8 cellular contexts compared by ENCODE assay signal in genomic region chrX:56726609-56727008, GRCh38. TPM values are rescaled to one million over a fixed set of nuclear protein-coding genes. Genes with fewer than 3 reads are reported as not detected.
DNase-seq lines count a peak whose midpoint lies in the region; ATAC-seq, FAIRE-seq and TF ChIP-seq lines count a peak whose summit lies in the region.

No MANE protein-coding gene starts in this region.

- H3K36me3 ChIP-seq in PC-3 (ENCODE audit: low read depth, low read length) = no peaks in the 10 kb centered on the region
- no peaks in the 10 kb centered on the region for H3K36me3 ChIP-seq in naive thymus-derived CD4-positive, alpha-beta T cell (ENCODE audit: control insufficient read depth in 2 of 3, insufficient read depth in 3 of 3, low read length in 3 of 3)

- H4K20me1 ChIP-seq in PC-3 (ENCODE audit: low read length) = 0 out of 2 replicates have a peak, but pooled peaks cover 4% of the 10 kb centered on the region

- no peak overlapping the region for H3K9ac ChIP-seq in PC-3 (ENCODE audit: low read length)

- peaks cover 25% of the 10 kb centered on the region for H3K79me2 ChIP-seq in PC-3 (ENCODE audit: low read length)

- TF ChIP-seq CTCF in PC-3 (conservative IDR thresholded peaks at IDR 0.05; ENCODE audit: low read depth, low read length) = peak; percentile 69

- in situ Hi-C loops in G401 (cut with HindIII; ENCODE audit: low sequenced_read_pairs) = no loop called here

- peaks cover 5% of the 10 kb centered on the region; the same call in 1 of the 2 replicates for H3K4me1 ChIP-seq in PC-3 (ENCODE audit: insufficient read depth, low read length)
- H3K4me1 ChIP-seq in naive thymus-derived CD4-positive, alpha-beta T cell (ENCODE audit: control insufficient read depth in 2 of 2, insufficient read depth in 2 of 2, low read length in 2 of 2) = peaks cover 0 to 3% of the 10 kb centered on the region in 2 donors

- no peak for TF ChIP-seq POLR2A in H54 (IDR thresholded peaks at IDR 0.05; ENCODE audit: low read depth, low read length)

- H3K36me3 Mint-ChIP-seq in naive thymus-derived CD4-positive, alpha-beta T cell = peaks cover 0 to 2% (median 0%) of the 10 kb centered on the region in 5 donors

- no peak for FAIRE-seq in H54 (lab: Jason Lieb, UNC)

- no peaks in the 10 kb centered on the region for H3F3A ChIP-seq in PC-3 (ENCODE audit: low read length, unreplicated experiment)

- peaks cover 0 to 6% (median 0%) of the 10 kb centered on the region in 11 donors for H3K9me3 Mint-ChIP-seq in naive thymus-derived CD4-positive, alpha-beta T cell

- peaks cover 3 to 27% (median 23%) of the 10 kb centered on the region in 7 donors for H3K4me1 Mint-ChIP-seq in naive thymus-derived CD4-positive, alpha-beta T cell

- DNase-seq in AG08396 (ENCODE audit: low spot score) (peak; percentile 32), G401 (ENCODE audit: low spot score) (peak; percentile 68), HuH-7.5 (ENCODE audit: low spot score) (peak; percentile 4), PC-3 (peak; percentile 56), dermis blood vessel endothelial cell (peak; percentile 70), H54 (ENCODE audit: insufficient read length, low spot score) (no peak), UCSD-AML1 (lab: John Stamatoyannopoulos, UW; ENCODE audit: unreplicated experiment) (no peak)
- DNase-seq in naive thymus-derived CD4-positive, alpha-beta T cell = peak in 7 of 9 donors; percentile 42 to 67 (median 52)

- intact Hi-C loops in PC-3 (cut with micrococcal nuclease) = loop anchor here (1.0 to 10.0 kb wide), 3 partner anchors 222 to 819 kb away; no protein-coding TSS in a partner anchor
- intact Hi-C loops in naive thymus-derived CD4-positive, alpha-beta T cell (cut with micrococcal nuclease) = loop anchor here (1.0 to 5.0 kb wide), 10 partner anchors 109 to 1834 kb away; partner anchors contain the start of genes KLF8 (in 1 of the 2), RRAGB (in 1 of the 2) and UBQLN2 (in 1 of the 2)

- H3K27ac Mint-ChIP-seq in naive thymus-derived CD4-positive, alpha-beta T cell = peak overlapping the region in 7 of 9 donors; percentile 19 to 80 (median 65)

- POLR2A ChIA-PET in PC-3 (lab: Charles Lee; ENCODE audit: unreplicated experiment) = no interaction called here
- POLR2A ChIA-PET in naive thymus-derived CD4-positive, alpha-beta T cell (lab: Charles Lee) = interaction anchor here (1.1 to 1.3 kb wide), 2 partner anchors 162 to 445 kb away, joined by 4 read pairs; no protein-coding TSS in a partner anchor

- no peaks in the 10 kb centered on the region for H3K27me3 ChIP-seq in PC-3 (ENCODE audit: low read length)
- no peaks in the 10 kb centered on the region for H3K27me3 ChIP-seq in naive thymus-derived CD4-positive, alpha-beta T cell (ENCODE audit: control insufficient read depth in 2 of 2, insufficient read depth in 2 of 2, low read length in 2 of 2)

- ATAC-seq in PC-3 = no peak
- ATAC-seq in naive thymus-derived CD4-positive, alpha-beta T cell = peak; percentile 80

- peak overlapping the region in 8 of 10 donors; percentile 1 to 64 (median 19) for H3K4me3 Mint-ChIP-seq in naive thymus-derived CD4-positive, alpha-beta T cell

- H3K9me3 ChIP-seq in PC-3 (ENCODE audit: low read length) = no peaks in the 10 kb centered on the region
- no peaks in the 10 kb centered on the region for H3K9me3 ChIP-seq in naive thymus-derived CD4-positive, alpha-beta T cell (ENCODE audit: control insufficient read depth in 2 of 3, low read length in 3 of 3)

- H3K27ac ChIP-seq in PC-3 (ENCODE audit: low read length) = no peak overlapping the region
- H3K27ac ChIP-seq in naive thymus-derived CD4-positive, alpha-beta T cell (ENCODE audit: low read depth, low read length) = no peak overlapping the region

- no peaks in the 10 kb centered on the region for H3K9me2 ChIP-seq in PC-3 (replicated peaks; ENCODE audit: low read length)

- CTCF ChIA-PET in PC-3 (lab: Charles Lee) = interaction anchor here (0.5 to 1.9 kb wide), 3 partner anchors 10 to 445 kb away, joined by 3 to 13 read pairs (median 3); no protein-coding TSS in a partner anchor
- CTCF ChIA-PET in naive thymus-derived CD4-positive, alpha-beta T cell (lab: Charles Lee) = interaction anchor here (0.6 to 4.7 kb wide), 6 partner anchors 252 to 489 kb away, joined by 3 to 121 read pairs (median 6); no protein-coding TSS in a partner anchor

- H2AFZ ChIP-seq in PC-3 (ENCODE audit: low read length) = no peak overlapping the region

- H3K4me3 ChIP-seq in PC-3 (ENCODE audit: low read length) = no peak overlapping the region
- no peak overlapping the region for H3K4me3 ChIP-seq in naive thymus-derived CD4-positive, alpha-beta T cell (ENCODE audit: low read length)

- no peaks in the 10 kb centered on the region for H3K27me3 Mint-ChIP-seq in naive thymus-derived CD4-positive, alpha-beta T cell

- H3K4me2 ChIP-seq in PC-3 (ENCODE audit: low read length) = peak overlapping the region; percentile 56; the same call in 1 of the 2 replicates

- BruUV-seq in PC-3 (replicated peaks; lab: Mats Ljungman, UMichigan) = no TSS peak

RNA-seq across cellular contexts. Expression of gene NBDY, which starts 2.4 kb away (rescaled TPM):
- 7.1 and 9.1 TPM in 2 replicates for total RNA-seq in G401 (2014; rRNA removed; shearing (Covaris generic))
- 9.7 and 13.6 TPM in 2 replicates for total RNA-seq in PC-3 (2014; rRNA removed)
- total RNA-seq in dermis blood vessel endothelial cell = 5.3 and 6.2 TPM in 2 replicates
- total RNA-seq in naive thymus-derived CD4-positive, alpha-beta T cell = 10 to 100 TPM; 24.9 to 45.8 (median 31.7) TPM
- 10 to 100 TPM; 56.5 to 91.5 TPM for polyA plus RNA-seq in naive thymus-derived CD4-positive, alpha-beta T cell

Comparison
In these comparisons a context has a peak if more than half of its experiments do, and no peak if none do; other contexts are left out.
1. DNase-seq: peak in AG08396 (single experiment), G401 (single experiment), HuH-7.5 (single experiment), PC-3 (single experiment), dermis blood vessel endothelial cell (single experiment) and naive thymus-derived CD4-positive, alpha-beta T cell (7 of 9); none in H54 (single experiment) and UCSD-AML1 (single experiment).